14 cellular contexts compared by ENCODE assay signal in the genomic region with DNA sequence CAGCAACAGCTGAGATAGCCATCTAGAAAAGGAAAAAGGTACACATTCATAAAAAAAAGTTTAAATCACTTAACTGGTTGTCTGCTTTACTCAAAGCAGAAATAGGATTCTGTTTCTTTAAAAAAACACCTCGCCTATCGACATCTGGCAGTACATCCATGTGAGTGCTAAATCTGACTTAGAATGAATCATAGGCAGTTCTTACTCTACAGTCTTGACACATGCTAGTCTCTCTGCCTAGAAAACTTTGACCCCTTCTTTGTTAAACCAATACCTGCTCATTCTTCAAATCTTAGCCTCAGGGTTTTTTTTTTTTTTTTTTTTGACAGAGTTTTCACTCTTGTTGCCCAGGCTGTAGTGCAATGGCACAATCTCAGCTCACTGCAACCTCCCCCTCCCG. TPM values are rescaled to one million over a fixed set of nuclear protein-coding genes. Genes with fewer than 3 reads are reported as not detected.
A peak's percentile ranks its signal among the peaks of the same experiment; 100 is the strongest.
DNase-seq lines count a peak whose midpoint lies in the region; FAIRE-seq lines count a peak whose summit lies in the region.
"Had no signal": no experiment of that assay in that cellular context is flagged by ENCODE, and none has a peak within 500 bp of the region (broad histone marks: within the 10 kb centered on the region; RNA-seq: fewer than 3 reads in every experiment).

No MANE protein-coding gene starts in this region.

- no peak for FAIRE-seq in HTR-8/SVneo (lab: Jason Lieb, UNC)

- H3K27ac ChIP-seq in epithelial cell of prostate = peak overlapping the region; percentile 42
- H3K27ac ChIP-seq: esophagus muscularis mucosa, SK-N-MC had no signal

- DNase-seq in Ammon's horn (ENCODE audit: low spot score) (peak; percentile 33), HTR-8/SVneo (ENCODE audit: insufficient read length, low spot score) (peak; percentile 14), epithelial cell of prostate (ENCODE audit: low read depth, low spot score) (peak; percentile 62), myocyte (ENCODE audit: low read depth) (peak; percentile 70), NCI-H748 (lab: John Stamatoyannopoulos, UW; ENCODE audit: unreplicated experiment) (no peak), NCI-H1092 (lab: John Stamatoyannopoulos, UW) (no peak), medulla oblongata (ENCODE audit: extremely low spot score) (no peak), NCI-H1930 (lab: John Stamatoyannopoulos, UW) (no peak)
- DNase-seq: activated CD4-positive, alpha-beta T cell treated with anti-CD3 and anti-CD28 coated beads, Interleukin-2, amount 10 ng/mL, durations not matched to agents 24 days and 14 days; Kasumi-1; midbrain; NCI-H510A treated with DMSO at 0.1 percent for 48 hours had no signal

RNA-seq across cellular contexts. Expression of a gene that starts 37.1 kb away (rescaled TPM):
- 0.70 and 0.94 TPM in 2 replicates for total RNA-seq in myocyte
- 1.1 TPM for polyA plus RNA-seq in myocyte (2012)

Comparison
In these comparisons a context has a peak if more than half of its experiments do, and no peak if none do; other contexts are left out.
1. DNase-seq: peak in Ammon's horn (single experiment), HTR-8/SVneo (single experiment), epithelial cell of prostate (single experiment) and myocyte (single experiment); none in NCI-H748 (single experiment), NCI-H1092 (single experiment), medulla oblongata (single experiment) and NCI-H1930 (0 of 2).